11 cellular contexts compared by ENCODE assay signal in genomic region chr13:46771693-46772092, GRCh38.
"Had no signal": no experiment of that assay in that cellular context is flagged by ENCODE, and none has a peak within 500 bp of the region (broad histone marks: within the 10 kb centered on the region; RNA-seq: fewer than 3 reads in every experiment).

No MANE protein-coding gene starts in this region.

- H3K9me3 ChIP-seq: HAP-1 had no signal

- H3K4me2 ChIP-seq: GM23338 had no signal

- H3K27ac ChIP-seq: GM23248 had no signal

- ATAC-seq: GM23338, HCT116 had no signal

- H3K27ac Mint-ChIP-seq: GM23338, H9, HFFc6 had no signal

- H3K9me3 Mint-ChIP-seq: GM23338, H9, HFFc6 had no signal

- H3K4me3 Mint-ChIP-seq: GM23338, H9, HFFc6 had no signal

- FAIRE-seq: H1, H54 had no signal

- DNase-seq: GM23248, GOT3, H7, H9, HCEC 1CT, HFFc6 had no signal

- H2AFZ ChIP-seq: GM23248, GM23338 had no signal

- H3K4me3 ChIP-seq: GM23248, GM23338, HAP-1 had no signal

- H3K9ac ChIP-seq: GM23248 had no signal
